Comparison of ENCODE assay signal across 18 cellular contexts in genomic region chr9:130329061-130329460, GRCh38.
DNase-seq lines count a peak whose midpoint lies in the region; ATAC-seq and TF ChIP-seq lines count a peak whose summit lies in the region.
"Had no signal": no experiment of that assay in that cellular context is flagged by ENCODE, and none has a peak within 500 bp of the region (broad histone marks: within the 10 kb centered on the region; RNA-seq: fewer than 3 reads in every experiment).

No MANE protein-coding gene starts in this region.

- H3K4me1 Mint-ChIP-seq in activated T-helper 1 cell treated with anti-CD3 and anti-CD28 coated beads, Interleukin-12 subunit alpha, Interleukin-12 subunit beta, Interleukin-2, Interleukin-4 antibody, amounts not matched to agents 30 ng/mL and 10 ng/mL and 1 ng/mL, durations not matched to agents 14 hours and 24 hours and 36 hours (ENCODE audit: low read depth): no peaks in the 10 kb centered on the region
- H3K4me1 Mint-ChIP-seq in type B pancreatic cell (ENCODE audit: unreplicated experiment): peaks cover 13% of the 10 kb centered on the region

- H3K4me3 ChIP-seq in BE2C (ENCODE audit: low read depth, low read length) (peak overlapping the region; percentile 58), mucosa of stomach (ENCODE audit: low read length) (no peak overlapping the region), skeletal muscle tissue (ENCODE audit: low read length in 3 of 3) (no peak overlapping the region)
- H3K4me3 ChIP-seq: BLaER1, GM23248 had no signal

- H3K9me3 ChIP-seq in BE2C (no peaks in the 10 kb centered on the region), mucosa of stomach (ENCODE audit: control insufficient read depth, low read length) (no peaks in the 10 kb centered on the region), skeletal muscle tissue (ENCODE audit: control insufficient read depth in 3 of 3, low read length in 3 of 3) (no peaks in the 10 kb centered on the region)
- H3K9me3 ChIP-seq: BLaER1 had no signal

- H3K27me3 ChIP-seq in BE2C: no peaks in the 10 kb centered on the region
- H3K27me3 ChIP-seq in mucosa of stomach (ENCODE audit: control insufficient read depth, insufficient read depth, low read length): peaks cover 16% of the 10 kb centered on the region
- H3K27me3 ChIP-seq in skeletal muscle tissue (ENCODE audit: control insufficient read depth in 3 of 3, insufficient read depth in 3 of 3, low read length in 3 of 3): peaks cover 58 to 87% (median 62%) of the 10 kb centered on the region in 3 donors
- H3K27me3 ChIP-seq: BLaER1 had no signal

- peaks cover 39% of the 10 kb centered on the region for H3K4me1 ChIP-seq in BE2C
- peaks cover 15% of the 10 kb centered on the region for H3K4me1 ChIP-seq in mucosa of stomach (ENCODE audit: control insufficient read depth, insufficient read depth, low read length)
- H3K4me1 ChIP-seq in skeletal muscle tissue (ENCODE audit: control insufficient read depth in 3 of 3, insufficient read depth in 3 of 3, low read length in 3 of 3): peaks cover 11 to 27% (median 25%) of the 10 kb centered on the region in 3 donors

- TF ChIP-seq CTCF in BE2C (IDR thresholded peaks at IDR 0.05; ENCODE audit: low read depth, low read length): no peak
- TF ChIP-seq CTCF in type B pancreatic cell (conservative IDR thresholded peaks at IDR 0.05): no peak

- intact Hi-C loops in activated T-helper 1 cell treated with anti-CD3 and anti-CD28 coated beads, Interleukin-12 subunit alpha, Interleukin-12 subunit beta, Interleukin-2, Interleukin-4 antibody, amounts not matched to agents 30 ng/mL and 10 ng/mL and 1 ng/mL, durations not matched to agents 14 hours and 24 hours and 36 hours (cut with micrococcal nuclease): no loop called here

- peaks cover 15% of the 10 kb centered on the region for H3K27me3 Mint-ChIP-seq in activated T-helper 1 cell treated with anti-CD3 and anti-CD28 coated beads, Interleukin-12 subunit alpha, Interleukin-12 subunit beta, Interleukin-2, Interleukin-4 antibody, amounts not matched to agents 30 ng/mL and 10 ng/mL and 1 ng/mL, durations not matched to agents 14 hours and 24 hours and 36 hours (ENCODE audit: insufficient read depth)
- peaks cover 37% of the 10 kb centered on the region for H3K27me3 Mint-ChIP-seq in type B pancreatic cell

- no peaks in the 10 kb centered on the region for H3K36me3 Mint-ChIP-seq in activated T-helper 1 cell treated with anti-CD3 and anti-CD28 coated beads, Interleukin-12 subunit alpha, Interleukin-12 subunit beta, Interleukin-2, Interleukin-4 antibody, amounts not matched to agents 30 ng/mL and 10 ng/mL and 1 ng/mL, durations not matched to agents 14 hours and 24 hours and 36 hours (ENCODE audit: low read depth)
- no peaks in the 10 kb centered on the region for H3K36me3 Mint-ChIP-seq in type B pancreatic cell
- H3K36me3 Mint-ChIP-seq: CD8-positive, alpha-beta T cell had no signal

- H3K36me3 ChIP-seq in BE2C: no peaks in the 10 kb centered on the region
- H3K36me3 ChIP-seq in mucosa of stomach (ENCODE audit: control insufficient read depth, insufficient read depth, low read length): no peaks in the 10 kb centered on the region
- H3K36me3 ChIP-seq in skeletal muscle tissue (ENCODE audit: control insufficient read depth in 3 of 3, insufficient read depth in 3 of 3, low read length in 3 of 3): peaks cover 0 to 6% (median 3%) of the 10 kb centered on the region in 3 donors
- H3K36me3 ChIP-seq: BLaER1 had no signal

- H3K9ac ChIP-seq in mucosa of stomach (ENCODE audit: low read length): peak overlapping the region; percentile 22
- H3K9ac ChIP-seq in skeletal muscle tissue (ENCODE audit: low read depth in 1 of 3, low read length in 3 of 3): no peak overlapping the region
- H3K9ac ChIP-seq: BLaER1, GM23248 had no signal

- DNase-seq in BE2C: peak; percentile 45
- no peak for DNase-seq in stimulated activated CD4-positive, alpha-beta T cell treated with anti-CD3 and anti-CD28 coated beads, Interleukin-4, amount 100 ng/mL, for 4 hours
- no peak for DNase-seq in NCI-H226
- no peak for DNase-seq in activated T-helper 1 cell treated with anti-CD3 and anti-CD28 coated beads, Interleukin-12 subunit alpha, Interleukin-12 subunit beta, Interleukin-2, Interleukin-4 antibody, amounts not matched to agents 30 ng/mL and 10 ng/mL and 1 ng/mL, durations not matched to agents 14 hours and 24 hours and 36 hours (ENCODE audit: low spot score)
- DNase-seq in type B pancreatic cell (ENCODE audit: extremely low spot score, unreplicated experiment): no peak
- DNase-seq: CD8-positive, alpha-beta T cell; KG1; NCI-H1436; NCI-H2029 treated with DMSO at 0.1 percent for 48 hours; NCI-H774; PC-3 had no signal

- no peak overlapping the region for H3K4me3 Mint-ChIP-seq in activated T-helper 1 cell treated with anti-CD3 and anti-CD28 coated beads, Interleukin-12 subunit alpha, Interleukin-12 subunit beta, Interleukin-2, Interleukin-4 antibody, amounts not matched to agents 30 ng/mL and 10 ng/mL and 1 ng/mL, durations not matched to agents 14 hours and 24 hours and 36 hours
- no peak overlapping the region for H3K4me3 Mint-ChIP-seq in type B pancreatic cell
- H3K4me3 Mint-ChIP-seq: CD8-positive, alpha-beta T cell had no signal

- no peak for ATAC-seq in SK-N-SH treated with all-trans-retinoic acid at 6 μM for 48 hours
- ATAC-seq: CD8-positive, alpha-beta T cell; HCT116; HepG2; PC-3 had no signal

- no peaks in the 10 kb centered on the region for H3K9me3 Mint-ChIP-seq in activated T-helper 1 cell treated with anti-CD3 and anti-CD28 coated beads, Interleukin-12 subunit alpha, Interleukin-12 subunit beta, Interleukin-2, Interleukin-4 antibody, amounts not matched to agents 30 ng/mL and 10 ng/mL and 1 ng/mL, durations not matched to agents 14 hours and 24 hours and 36 hours
- H3K9me3 Mint-ChIP-seq in type B pancreatic cell: no peaks in the 10 kb centered on the region
- H3K9me3 Mint-ChIP-seq: CD8-positive, alpha-beta T cell had no signal

- no peak overlapping the region for H3K27ac Mint-ChIP-seq in activated T-helper 1 cell treated with anti-CD3 and anti-CD28 coated beads, Interleukin-12 subunit alpha, Interleukin-12 subunit beta, Interleukin-2, Interleukin-4 antibody, amounts not matched to agents 30 ng/mL and 10 ng/mL and 1 ng/mL, durations not matched to agents 14 hours and 24 hours and 36 hours
- no peak overlapping the region for H3K27ac Mint-ChIP-seq in type B pancreatic cell
- H3K27ac Mint-ChIP-seq: CD8-positive, alpha-beta T cell had no signal

- peak overlapping the region; percentile 76 for H3K27ac ChIP-seq in skeletal muscle tissue (ENCODE audit: low read depth, low read length)
- H3K27ac ChIP-seq: BLaER1, GM23248 had no signal

TF ChIP-seq in SK-N-SH treated with all-trans-retinoic acid at 6 μM for 48 hours, 23 proteins besides CTCF, POLR2A, EP300 and RAD21:
- peak; percentile 66; the same call in 1 of the 2 replicates for TF ChIP-seq TCF4 (CRISPR knock-in tag; IDR thresholded peaks at IDR 0.05; ENCODE audit: borderline replicate concordance)
- no peak for TF ChIP-seq ISL1 (CRISPR knock-in tag; IDR thresholded peaks at IDR 0.05)
- no peak for TF ChIP-seq CSDC2 (CRISPR knock-in tag; IDR thresholded peaks at IDR 0.05)
- no peak for TF ChIP-seq ESRRG (CRISPR knock-in tag; IDR thresholded peaks at IDR 0.05)
